ENCODE assay signal across 8 cellular contexts in genomic region chr4:165873298-165874071, GRCh38. TPM values are rescaled to one million over a fixed set of nuclear protein-coding genes. Genes with fewer than 3 reads are reported as not detected.
DNase-seq lines count a peak whose midpoint lies in the region; ATAC-seq and TF ChIP-seq lines count a peak whose summit lies in the region.

No MANE protein-coding gene starts in this region.

- H3K27ac ChIP-seq in AG04450 (ENCODE audit: low read depth, low read length) = no peak overlapping the region
- no peak overlapping the region for H3K27ac ChIP-seq in WERI-Rb-1
- H3K27ac ChIP-seq in heart left ventricle = peak overlapping the region in 6 of 12 donors; percentile 19 to 55 (median 35)
- peak overlapping the region in 1 of 2 donors; percentile 38 for H3K27ac ChIP-seq in prostate gland

- H3K9me3 ChIP-seq in AG04450 (ENCODE audit: control insufficient read depth, insufficient read depth, low read length) (no peaks in the 10 kb centered on the region; the same call in 1 of the 2 replicates), WERI-Rb-1 (ENCODE audit: severe bottlenecking) (no peaks in the 10 kb centered on the region), heart left ventricle (no peaks in the 10 kb centered on the region), prostate gland (no peaks in the 10 kb centered on the region)

- H3K4me3 ChIP-seq in AG04450 (ENCODE audit: low read depth, low read length) (peak overlapping the region; percentile 25; the same call in 1 of the 2 replicates), H7 (ENCODE audit: insufficient read depth, low read depth, low read length) (peak overlapping the region; percentile 55), WERI-Rb-1 (ENCODE audit: low read depth, low read length) (peak overlapping the region; percentile 51), heart left ventricle (peak overlapping the region; percentile 37 to 73 (median 60)), prostate gland (peak overlapping the region; percentile 30 to 38)

- DNase-seq in AG04450 (ENCODE audit: low read depth, low spot score) (no peak), H7 (peak; percentile 77), WERI-Rb-1 (peak; percentile 55), heart left ventricle (peak; percentile 25 to 66 (median 29)), prostate gland (ENCODE audit: low spot score) (peak; percentile 14)
- no peak for DNase-seq in central memory CD4-positive, alpha-beta T cell
- DNase-seq in activated effector memory CD4-positive, alpha-beta T cell treated with anti-CD3 and anti-CD28 coated beads, Interleukin-2, amount 50 U/mL, for 16 hours = no peak

- H3K36me3 ChIP-seq in H7 (replicated peaks; ENCODE audit: control insufficient read depth, insufficient read depth, low read length) (no peaks in the 10 kb centered on the region), WERI-Rb-1 (no peaks in the 10 kb centered on the region), heart left ventricle (no peaks in the 10 kb centered on the region), prostate gland (no peaks in the 10 kb centered on the region)

- intact Hi-C loops in heart left ventricle (cut with DNase I) (loop anchor here in 3 of 10 donors (5.0 to 10.0 kb wide), 4 partner anchors 34 to 329 kb away; no protein-coding TSS in a partner anchor), prostate gland (cut with DNase I) (no loop called here)

- TF ChIP-seq POLR2A in heart left ventricle (IDR thresholded peaks at IDR 0.05) (no peak), prostate gland (IDR thresholded peaks at IDR 0.05) (no peak)

- H3K27me3 ChIP-seq in AG04450 (ENCODE audit: control insufficient read depth, insufficient read depth, low read length) (peaks cover 26% of the 10 kb centered on the region), H7 (ENCODE audit: control insufficient read depth, insufficient read depth, low read length) (peaks cover 52% of the 10 kb centered on the region), WERI-Rb-1 (ENCODE audit: insufficient read depth, low read depth, severe bottlenecking) (peaks cover 38% of the 10 kb centered on the region), heart left ventricle (peaks cover 0 to 41% (median 0%) of the 10 kb centered on the region in 9 donors), prostate gland (replicated peaks; ENCODE audit: insufficient read depth) (no peaks in the 10 kb centered on the region)

- H3K4me1 ChIP-seq in heart left ventricle = peaks cover 0 to 28% (median 2%) of the 10 kb centered on the region in 12 donors
- no peaks in the 10 kb centered on the region for H3K4me1 ChIP-seq in prostate gland (replicated peaks)

- POLR2A ChIA-PET in AG04450 (lab: Yijun Ruan, JAX) = no interaction called here

- WGBS in heart left ventricle, 4 donors = 0 to 1% (median 1%) methylated on average over 47 to 70 of the region's 70 CpGs
- under 1% methylated on average over 67 of the region's 70 CpGs for WGBS in prostate gland

- CTCF ChIA-PET in AG04450 (lab: Charles Lee) = no interaction called here

- ATAC-seq in heart left ventricle (peak in 3 of 4 donors; percentile 52 to 87 (median 82)), HG03520 (IDR thresholded peaks at IDR 0.05; ENCODE audit: unreplicated experiment) (no peak)

- TF ChIP-seq CTCF in AG04450 (IDR thresholded peaks at IDR 0.05; ENCODE audit: low read depth, low read length) = no peak
- no peak for TF ChIP-seq CTCF in WERI-Rb-1 (IDR thresholded peaks at IDR 0.05; ENCODE audit: low read depth, low read length)
- no peak for TF ChIP-seq CTCF in heart left ventricle (IDR thresholded peaks at IDR 0.05)
- TF ChIP-seq CTCF in prostate gland (IDR thresholded peaks at IDR 0.05) = no peak

RNA-seq across cellular contexts. Expression of gene TLL1, which starts 0.4 kb away (rescaled TPM):
- polyA plus RNA-seq in AG04450 (2011; rRNA removed) (not detected in 2 replicates), heart left ventricle (1 to 10 TPM in 1 of 2 donors, under 1 TPM in 1; 0.08 to 3.4 TPM)
- not detected in 2 replicates for polyA minus RNA-seq in AG04450 (2011; rRNA and poly(A)+ RNA removed)
- total RNA-seq in H7 (2014; rRNA removed; shearing (Covaris generic)) = 0.31 and 1.1 TPM in 2 replicates
- total RNA-seq in heart left ventricle (1 to 10 TPM in 5 of 9 donors, under 1 TPM in 4; 0.16 to 4.5 (median 1.2) TPM), prostate gland (1 to 10 TPM; 1.5 to 4.1 TPM)

Comparison
In these comparisons a context has a peak if more than half of its experiments do, and no peak if none do; other contexts are left out.
1. DNase-seq: peak in H7 (single experiment), WERI-Rb-1 (single experiment), heart left ventricle (5 of 5) and prostate gland (single experiment); none in AG04450 (single experiment), central memory CD4-positive, alpha-beta T cell (single experiment) and activated effector memory CD4-positive, alpha-beta T cell treated with anti-CD3 and anti-CD28 coated beads, Interleukin-2, amount 50 U/mL, for 16 hours (single experiment).
2. Peak in every context shown above with its lines, with median percentiles within 50 percentile points of each other: H3K4me3 ChIP-seq.